Comparison of ENCODE assay signal across 8 cellular contexts in the genomic region with DNA sequence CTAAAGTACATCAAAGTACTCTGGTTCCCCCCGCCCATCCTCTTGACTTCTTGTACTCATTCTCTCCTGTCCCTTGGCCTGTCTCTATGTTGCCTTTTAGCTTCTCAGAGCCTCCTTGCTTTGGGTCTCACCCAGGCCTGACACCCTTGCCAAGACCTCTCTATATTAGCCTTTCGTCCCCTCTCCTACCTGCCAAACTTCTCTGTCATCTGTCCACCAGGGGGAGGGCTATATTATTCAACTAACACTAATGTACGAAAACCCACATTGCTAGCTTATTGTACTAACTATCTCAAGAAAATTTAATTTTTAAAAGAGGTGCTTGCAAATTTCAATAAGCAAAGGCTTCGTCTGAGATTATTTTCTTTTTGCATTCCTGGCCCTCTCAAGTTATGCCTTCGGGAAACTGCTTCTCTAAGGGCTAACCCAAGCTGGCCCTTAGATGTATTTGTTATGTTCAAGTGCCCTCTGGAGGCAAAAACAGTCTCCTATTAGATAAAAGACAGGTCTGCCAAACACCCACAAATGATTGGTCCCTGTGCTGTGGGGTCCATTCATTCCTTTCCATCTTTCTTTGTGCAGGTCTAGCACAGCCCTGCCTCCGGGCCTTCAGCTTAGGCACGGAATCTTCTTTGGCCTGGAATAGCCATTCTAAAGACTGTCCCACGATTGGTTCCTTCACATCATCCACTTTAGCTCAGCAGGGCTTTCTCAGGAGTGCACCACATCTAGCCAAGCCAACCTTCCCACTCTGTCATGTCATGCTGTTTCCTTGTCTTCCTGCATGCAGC. TPM values are rescaled to one million over a fixed set of nuclear protein-coding genes. Genes with fewer than 3 reads are reported as not detected.
DNase-seq lines count a peak whose midpoint lies in the region; FAIRE-seq and TF ChIP-seq lines count a peak whose summit lies in the region.

No MANE protein-coding gene starts in this region.

- H3K4me2 ChIP-seq in mammary epithelial cell (ENCODE audit: insufficient read depth, low read depth, low read length) (peak overlapping the region; percentile 50), keratinocyte (ENCODE audit: control insufficient read depth, extremely low read depth, insufficient read depth, low read depth, low read length) (peak overlapping the region; percentile 61)

- FAIRE-seq in keratinocyte (lab: Jason Lieb, UNC), result no peak

- no peaks in the 10 kb centered on the region for H3K9me1 ChIP-seq in keratinocyte (ENCODE audit: control insufficient read depth, extremely low read depth, insufficient read depth, low read length)

- no peaks in the 10 kb centered on the region for H3K36me3 ChIP-seq in HEK293 (ENCODE audit: control insufficient read depth in 2 of 2, insufficient read depth in 1 of 2, low read length in 2 of 2)
- H3K36me3 ChIP-seq in mammary epithelial cell (ENCODE audit: insufficient read depth, low read length), result no peaks in the 10 kb centered on the region
- no peaks in the 10 kb centered on the region for H3K36me3 ChIP-seq in keratinocyte (ENCODE audit: control insufficient read depth in 2 of 2, extremely low read depth in 1 of 2, insufficient read depth in 2 of 2, low read length in 2 of 2)

- BruUV-seq in mammary epithelial cell (replicated peaks; lab: Mats Ljungman, UMichigan), result no TSS peak

- POLR2A ChIA-PET in HEK293 (lab: Yijun Ruan, JAX), result interaction anchor here (0.6 to 1.0 kb wide), 3 partner anchors 10 to 284 kb away, joined by 3 to 4 read pairs (median 3); partner anchors contain the start of gene WBP4

- H3K9ac ChIP-seq in mammary epithelial cell (ENCODE audit: insufficient read depth, low read length) (no peak overlapping the region), keratinocyte (ENCODE audit: control insufficient read depth, extremely low read depth, insufficient read depth, low read length) (no peak overlapping the region)

- peak overlapping the region; percentile 73 for H2AFZ ChIP-seq in mammary epithelial cell (ENCODE audit: low read depth, low read length)
- H2AFZ ChIP-seq in keratinocyte (ENCODE audit: control insufficient read depth, low read length), result peak overlapping the region; percentile 45

- H3K27ac ChIP-seq in HEK293 (ENCODE audit: extremely low read depth, low read depth, low read length), result no peak overlapping the region
- H3K27ac ChIP-seq in mammary epithelial cell (ENCODE audit: insufficient read depth, low read depth, low read length), result no peak overlapping the region
- no peak overlapping the region for H3K27ac ChIP-seq in keratinocyte (ENCODE audit: control insufficient read depth, insufficient read depth, low read length)

- 6% methylated on average over 8 of the region's 8 CpGs for WGBS in mammary epithelial cell (ENCODE audit: low coverage, missing lambda C conversion rate)

- no peaks in the 10 kb centered on the region for H4K20me1 ChIP-seq in mammary epithelial cell (ENCODE audit: insufficient read depth, low read length)
- no peaks in the 10 kb centered on the region for H4K20me1 ChIP-seq in keratinocyte (ENCODE audit: control insufficient read depth, extremely low read depth, insufficient read depth, low read length)

- CTCF ChIA-PET in HEK293 (lab: Yijun Ruan, JAX) (interaction anchor here (0.6 to 1.6 kb wide), 17 partner anchors 8 to 1161 kb away, joined by 3 to 7 read pairs (median 3); partner anchors contain the start of gene SLC25A15), mammary epithelial cell (lab: Charles Lee; ENCODE audit: low non-redundant PET) (interaction anchor here (0.6 to 1.1 kb wide), 5 partner anchors 91 to 1161 kb away, joined by 3 to 10 read pairs (median 4); no protein-coding TSS in a partner anchor)

- TF ChIP-seq CTCF in HEK293 (tag by site-specific recombination; IDR thresholded peaks at IDR 0.05) (peak; percentile 49; the same call in 1 of the 2 replicates), LNCaP clone FGC (IDR thresholded peaks at IDR 0.05; ENCODE audit: control insufficient read depth, extremely low read depth, insufficient read depth) (peak; percentile 62), mammary epithelial cell (conservative IDR thresholded peaks at IDR 0.05 in 1 of 2, IDR thresholded peaks at IDR 0.05 in 1 of 2; ENCODE audit: extremely low read depth in 1 of 2, insufficient read depth in 1 of 2, low read depth in 1 of 2, low read length in 2 of 2) (peak; percentile 42 to 56), keratinocyte (optimal IDR thresholded peaks at IDR 0.05 in 1 of 3, IDR thresholded peaks at IDR 0.05 in 1 of 3, conservative IDR thresholded peaks at IDR 0.05 in 1 of 3; ENCODE audit: extremely low read depth in 1 of 3, insufficient read depth in 2 of 3, low read length in 3 of 3) (peak; percentile 48 to 60 (median 55))

- H3K27me3 ChIP-seq in mammary epithelial cell (ENCODE audit: insufficient read depth, low read length), result no peaks in the 10 kb centered on the region
- H3K27me3 ChIP-seq in keratinocyte (ENCODE audit: control insufficient read depth, extremely low read depth, insufficient read depth, low read length), result no peaks in the 10 kb centered on the region

- H3K9me3 ChIP-seq in HEK293 (ENCODE audit: control insufficient read depth, insufficient read depth, low read depth, low read length) (no peaks in the 10 kb centered on the region), mammary epithelial cell (replicated peaks; ENCODE audit: insufficient read depth, low read length) (no peaks in the 10 kb centered on the region), keratinocyte (ENCODE audit: control insufficient read depth, low read depth, low read length) (no peaks in the 10 kb centered on the region)

- in situ Hi-C loops in SK-MEL-5 (cut with HindIII; ENCODE audit: low pct_unique_long_range_greater_than_20kb, low sequenced_read_pairs), result no loop called here
- in situ Hi-C loops in mammary epithelial cell (cut with MboI; ENCODE audit: low sequenced_read_pairs in 2 of 2), result no loop called here

- intact Hi-C loops in mammary epithelial cell (cut with micrococcal nuclease), result loop anchor here (1.0 to 10.0 kb wide), 4 partner anchors 215 to 1093 kb away; no protein-coding TSS in a partner anchor

- DNase-seq in activated CD8-positive, alpha-beta memory T cell treated with anti-CD3 and anti-CD28 coated beads for 24 hours, result peak; percentile 80
- no peak for DNase-seq in activated CD8-positive, alpha-beta memory T cell treated with anti-CD3 and anti-CD28 coated beads, Interleukin-2, amount 50 U/mL, for 48 hours
- DNase-seq in LNCaP clone FGC (ENCODE audit: low read depth) (no peak), SK-MEL-5 (ENCODE audit: low read depth, low spot score) (peak; percentile 78), mammary epithelial cell (peak; percentile 47), keratinocyte (ENCODE audit: low read depth, low spot score) (no peak)
- DNase-seq in stimulated activated CD4-positive, alpha-beta T cell treated with anti-CD3 and anti-CD28 coated beads, Interleukin-4, amount 100 ng/mL, for 24 hours, result peak; percentile 49

- H3K79me2 ChIP-seq in mammary epithelial cell (ENCODE audit: insufficient read depth, low read length) (no peaks in the 10 kb centered on the region), keratinocyte (ENCODE audit: control insufficient read depth, insufficient read depth, low read length) (no peaks in the 10 kb centered on the region)

- no peak overlapping the region for H3K4me3 ChIP-seq in HEK293 (ENCODE audit: low read depth, low read length)
- H3K4me3 ChIP-seq in LNCaP clone FGC (ENCODE audit: low read depth, low read length), result 0 out of 2 replicates have a peak overlapping the region, but pooled peaks have one; percentile 16
- H3K4me3 ChIP-seq in mammary epithelial cell (replicated peaks in 1 of 3; ENCODE audit: insufficient read depth in 1 of 3, low read depth in 2 of 3, low read length in 3 of 3), result peak overlapping the region in 1 of 3 experiments; percentile 24
- peak overlapping the region in 1 of 3 experiments; percentile 15 for H3K4me3 ChIP-seq in keratinocyte (ENCODE audit: control insufficient read depth in 2 of 3, extremely low read depth in 1 of 3, insufficient read depth in 2 of 3, low read depth in 1 of 3, low read length in 3 of 3)

- H3K4me1 ChIP-seq in HEK293 (ENCODE audit: control insufficient read depth, insufficient read depth, low read length), result no peaks in the 10 kb centered on the region
- peaks cover 6% of the 10 kb centered on the region for H3K4me1 ChIP-seq in mammary epithelial cell (ENCODE audit: insufficient read depth, low read length)
- peaks cover 14% of the 10 kb centered on the region for H3K4me1 ChIP-seq in keratinocyte (ENCODE audit: control insufficient read depth, extremely low read depth, insufficient read depth, low read length)

- dilution Hi-C loops in mammary epithelial cell (cut with HindIII; ENCODE audit: low sequenced_read_pairs) (no loop called here), keratinocyte (cut with MboI; ENCODE audit: extremely low pct_ligation_motif_present, low sequenced_read_pairs) (no loop called here)

RNA-seq across cellular contexts. Expression of gene MRPS31, which starts 6.4 kb away (rescaled TPM):
- total RNA-seq in SK-MEL-5 (2014; rRNA removed; shearing (Covaris generic)), result 36.0 and 36.4 TPM in 2 replicates
- 22.8 and 26.2 TPM in 2 replicates for polyA plus RNA-seq in SK-MEL-5 (2015; cell fraction: cytosol; rRNA removed)
- polyA plus RNA-seq in SK-MEL-5 (2015; cell fraction: nucleus; rRNA removed), result 27.9 and 33.4 TPM in 2 replicates
- 10 to 100 TPM; 15.7 to 17.3 TPM for total RNA-seq in mammary epithelial cell
- 15.0 TPM for polyA plus RNA-seq in mammary epithelial cell
- 4.1 TPM for polyA minus RNA-seq in mammary epithelial cell
- polyA plus RNA-seq in keratinocyte, result 15.3 to 27.2 TPM (median 19.4 TPM) in 3 replicates
- polyA plus RNA-seq in keratinocyte (2011; ENCODE audit: low read depth), result 19.7 TPM
- polyA plus RNA-seq in keratinocyte (2011; cell fraction: cytosol; rRNA removed), result 14.3 and 22.0 TPM in 2 replicates
- 19.8 and 29.4 TPM in 2 replicates for polyA plus RNA-seq in keratinocyte (2011; cell fraction: nucleus; rRNA removed)
- 14.0 and 15.1 TPM in 2 replicates for polyA plus RNA-seq in keratinocyte (2012; ENCODE audit: low replicate concordance)
- polyA minus RNA-seq in keratinocyte, result 0.66 to 11.1 TPM (median 4.6 TPM) in 3 replicates
- polyA minus RNA-seq in keratinocyte (2011; cell fraction: cytosol; rRNA and poly(A)+ RNA removed), result 4.8 TPM
- 5.9 and 7.1 TPM in 2 replicates for polyA minus RNA-seq in keratinocyte (2011; cell fraction: nucleus; rRNA and poly(A)+ RNA removed)

RNA-seq across cellular contexts. Expression of gene SLC25A15, which starts 12.1 kb away (rescaled TPM):
- total RNA-seq in SK-MEL-5 (2014; rRNA removed; shearing (Covaris generic)), result 34.9 and 39.0 TPM in 2 replicates
- 35.5 and 48.1 TPM in 2 replicates for polyA plus RNA-seq in SK-MEL-5 (2015; cell fraction: cytosol; rRNA removed)
- 18.6 and 37.3 TPM in 2 replicates for polyA plus RNA-seq in SK-MEL-5 (2015; cell fraction: nucleus; rRNA removed)
- 10 to 100 TPM; 15.3 to 17.2 TPM for total RNA-seq in mammary epithelial cell
- polyA plus RNA-seq in mammary epithelial cell, result 13.3 TPM
- polyA minus RNA-seq in mammary epithelial cell, result 9.1 TPM
- polyA plus RNA-seq in keratinocyte, result 8.7 to 13.1 TPM (median 11.1 TPM) in 3 replicates
- 4.6 TPM for polyA plus RNA-seq in keratinocyte (2011; ENCODE audit: low read depth)
- 9.0 and 11.3 TPM in 2 replicates for polyA plus RNA-seq in keratinocyte (2011; cell fraction: cytosol; rRNA removed)
- 4.8 and 6.2 TPM in 2 replicates for polyA plus RNA-seq in keratinocyte (2011; cell fraction: nucleus; rRNA removed)
- polyA plus RNA-seq in keratinocyte (2012; ENCODE audit: low replicate concordance), result 5.1 and 10.9 TPM in 2 replicates
- polyA minus RNA-seq in keratinocyte, result 12.2 to 37.2 TPM (median 19.6 TPM) in 3 replicates
- 17.3 TPM for polyA minus RNA-seq in keratinocyte (2011; cell fraction: cytosol; rRNA and poly(A)+ RNA removed)
- 6.2 and 7.1 TPM in 2 replicates for polyA minus RNA-seq in keratinocyte (2011; cell fraction: nucleus; rRNA and poly(A)+ RNA removed)

Comparison
In these comparisons a context has a peak if more than half of its experiments do, and no peak if none do; other contexts are left out.
1. DNase-seq: peak in activated CD8-positive, alpha-beta memory T cell treated with anti-CD3 and anti-CD28 coated beads for 24 hours (single experiment), SK-MEL-5 (single experiment), mammary epithelial cell (single experiment) and stimulated activated CD4-positive, alpha-beta T cell treated with anti-CD3 and anti-CD28 coated beads, Interleukin-4, amount 100 ng/mL, for 24 hours (single experiment); none in activated CD8-positive, alpha-beta memory T cell treated with anti-CD3 and anti-CD28 coated beads, Interleukin-2, amount 50 U/mL, for 48 hours (single experiment), LNCaP clone FGC (single experiment) and keratinocyte (single experiment).
2. Peak in every context shown above with its lines, with median percentiles within 50 percentile points of each other: CTCF ChIP-seq.